In genomic region chr4:57048590-57049304, GRCh38 we compare ENCODE assay signal across 2 cellular contexts.
TF ChIP-seq lines count a peak whose summit lies in the region.

No MANE protein-coding gene starts in this region.

TF ChIP-seq in IMR-90, 13 proteins besides CTCF, POLR2A, EP300 and RAD21 (continued from another document):
- TF ChIP-seq BHLHE40 (IDR thresholded peaks at IDR 0.05; ENCODE audit: low read depth, low read length) = no peak
- TF ChIP-seq, protein P1, sequence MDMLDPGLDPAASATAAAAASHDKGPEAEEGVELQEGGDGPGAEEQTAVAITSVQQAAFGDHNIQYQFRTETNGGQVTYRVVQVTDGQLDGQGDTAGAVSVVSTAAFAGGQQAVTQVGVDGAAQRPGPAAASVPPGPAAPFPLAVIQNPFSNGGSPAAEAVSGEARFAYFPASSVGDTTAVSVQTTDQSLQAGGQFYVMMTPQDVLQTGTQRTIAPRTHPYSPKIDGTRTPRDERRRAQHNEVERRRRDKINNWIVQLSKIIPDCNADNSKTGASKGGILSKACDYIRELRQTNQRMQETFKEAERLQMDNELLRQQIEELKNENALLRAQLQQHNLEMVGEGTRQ (IDR thresholded peaks at IDR 0.05; ENCODE audit: low read depth, low read length) = no peak
- TF ChIP-seq SMC3 (IDR thresholded peaks at IDR 0.05; ENCODE audit: low read depth, low read length) = no peak
- TF ChIP-seq RCOR1 (IDR thresholded peaks at IDR 0.05; ENCODE audit: insufficient replicate concordance, low read length) = no peak
- TF ChIP-seq, protein P2, sequence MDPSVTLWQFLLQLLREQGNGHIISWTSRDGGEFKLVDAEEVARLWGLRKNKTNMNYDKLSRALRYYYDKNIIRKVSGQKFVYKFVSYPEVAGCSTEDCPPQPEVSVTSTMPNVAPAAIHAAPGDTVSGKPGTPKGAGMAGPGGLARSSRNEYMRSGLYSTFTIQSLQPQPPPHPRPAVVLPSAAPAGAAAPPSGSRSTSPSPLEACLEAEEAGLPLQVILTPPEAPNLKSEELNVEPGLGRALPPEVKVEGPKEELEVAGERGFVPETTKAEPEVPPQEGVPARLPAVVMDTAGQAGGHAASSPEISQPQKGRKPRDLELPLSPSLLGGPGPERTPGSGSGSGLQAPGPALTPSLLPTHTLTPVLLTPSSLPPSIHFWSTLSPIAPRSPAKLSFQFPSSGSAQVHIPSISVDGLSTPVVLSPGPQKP (IDR thresholded peaks at IDR 0.05; ENCODE audit: borderline replicate concordance, low read depth, low read length) = no peak
- no peak for TF ChIP-seq CEBPB (IDR thresholded peaks at IDR 0.05; ENCODE audit: low read depth, low read length)
- no peak for TF ChIP-seq MAZ (IDR thresholded peaks at IDR 0.05; ENCODE audit: borderline replicate concordance, low read depth, low read length)
- no peak for TF ChIP-seq NFE2L2 (IDR thresholded peaks at IDR 0.05; ENCODE audit: low read depth, low read length)
- no peak for TF ChIP-seq CHD1 (IDR thresholded peaks at IDR 0.05; ENCODE audit: low read depth, low read length)
TF ChIP-seq in IMR-90: peak in this region for 0.

TF ChIP-seq in SK-N-SH, 30 proteins besides CTCF, POLR2A, EP300 and RAD21 (continued from another document):
- TF ChIP-seq, protein P3, sequence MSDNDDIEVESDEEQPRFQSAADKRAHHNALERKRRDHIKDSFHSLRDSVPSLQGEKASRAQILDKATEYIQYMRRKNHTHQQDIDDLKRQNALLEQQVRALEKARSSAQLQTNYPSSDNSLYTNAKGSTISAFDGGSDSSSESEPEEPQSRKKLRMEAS (IDR thresholded peaks at IDR 0.05; ENCODE audit: low read depth) = no peak
- TF ChIP-seq, protein P4, sequence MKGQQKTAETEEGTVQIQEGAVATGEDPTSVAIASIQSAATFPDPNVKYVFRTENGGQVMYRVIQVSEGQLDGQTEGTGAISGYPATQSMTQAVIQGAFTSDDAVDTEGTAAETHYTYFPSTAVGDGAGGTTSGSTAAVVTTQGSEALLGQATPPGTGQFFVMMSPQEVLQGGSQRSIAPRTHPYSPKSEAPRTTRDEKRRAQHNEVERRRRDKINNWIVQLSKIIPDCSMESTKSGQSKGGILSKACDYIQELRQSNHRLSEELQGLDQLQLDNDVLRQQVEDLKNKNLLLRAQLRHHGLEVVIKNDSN (IDR thresholded peaks at IDR 0.05; ENCODE audit: borderline replicate concordance, low read depth) = no peak
- no peak for TF ChIP-seq POLR2AphosphoS5 (IDR thresholded peaks at IDR 0.05; ENCODE audit: low read depth, low read length)
